9 cellular contexts compared by ENCODE assay signal in genomic region chrX:147838465-147839131, GRCh38.
DNase-seq lines count a peak whose midpoint lies in the region; ATAC-seq and TF ChIP-seq lines count a peak whose summit lies in the region.
"Had no signal": no experiment of that assay in that cellular context is flagged by ENCODE, and none has a peak within 500 bp of the region (broad histone marks: within the 10 kb centered on the region; RNA-seq: fewer than 3 reads in every experiment).

No MANE protein-coding gene starts in this region.

- H3K4me1 Mint-ChIP-seq in mesothelial cell of epicardium = peaks cover 7% of the 10 kb centered on the region

- H3K27me3 Mint-ChIP-seq in mesothelial cell of epicardium (ENCODE audit: low read depth) = no peaks in the 10 kb centered on the region

- no peaks in the 10 kb centered on the region for H3K36me3 ChIP-seq in adrenal gland (replicated peaks in 1 of 2)

- no peak overlapping the region for H3K4me3 Mint-ChIP-seq in mesothelial cell of epicardium

- H3K27me3 ChIP-seq in adrenal gland = no peaks in the 10 kb centered on the region

- no peak overlapping the region for H3K27ac ChIP-seq in adrenal gland

- H3K4me3 ChIP-seq in GM12864 (ENCODE audit: low read depth, low read length) (no peak overlapping the region), adrenal gland (no peak overlapping the region)

- H3K9me3 Mint-ChIP-seq in mesothelial cell of epicardium = peaks cover 28% of the 10 kb centered on the region

- WGBS in adrenal gland, 4 donors = 22 to 47% (median 34%) methylated on average over 1 of the region's 1 CpG

- TF ChIP-seq CTCF in GM12864 (IDR thresholded peaks at IDR 0.05; ENCODE audit: low read depth, low read length, missing control alignments) (peak; percentile 20), adrenal gland (IDR thresholded peaks at IDR 0.05) (peak in 5 of 6 experiments; percentile 29 to 47 (median 40)), mesothelial cell of epicardium (IDR thresholded peaks at IDR 0.05; ENCODE audit: unreplicated experiment) (peak; percentile 62)

- H3K4me1 ChIP-seq in adrenal gland (replicated peaks in 1 of 2) = no peaks in the 10 kb centered on the region

- no peak for ATAC-seq in GM19452 (IDR thresholded peaks at IDR 0.05; ENCODE audit: unreplicated experiment)

- H3K9me3 ChIP-seq in adrenal gland (replicated peaks in 1 of 3) = no peaks in the 10 kb centered on the region

- DNase-seq in GM12864 (ENCODE audit: low read depth) (no peak), Kasumi-1 (lab: John Stamatoyannopoulos, UW) (peak; percentile 27 to 29), adrenal gland (no peak), mesothelial cell of epicardium (ENCODE audit: low spot score in 2 of 2, unreplicated experiment in 2 of 2) (no peak), KG1 (lab: John Stamatoyannopoulos, UW) (no peak), AG08396 (ENCODE audit: low spot score) (no peak), NK-92 (lab: John Stamatoyannopoulos, UW; ENCODE audit: unreplicated experiment) (no peak)
- DNase-seq: activated CD8-positive, alpha-beta memory T cell treated with anti-CD3 and anti-CD28 coated beads, Interleukin-2, amount 50 U/mL, for 4 hours had no signal

- no peak overlapping the region for H3K27ac Mint-ChIP-seq in mesothelial cell of epicardium

- TF ChIP-seq POLR2A in adrenal gland (IDR thresholded peaks at IDR 0.05) = no peak

- intact Hi-C loops in adrenal gland (cut with DNase I) = no loop called here

- no peaks in the 10 kb centered on the region for H3K36me3 Mint-ChIP-seq in mesothelial cell of epicardium

Comparison
In these comparisons a context has a peak if more than half of its experiments do, and no peak if none do; other contexts are left out.
1. DNase-seq: peak in Kasumi-1 (2 of 2); none in GM12864 (single experiment), adrenal gland (0 of 7), mesothelial cell of epicardium (0 of 2), KG1 (single experiment), AG08396 (single experiment) and NK-92 (single experiment).
2. Peak in every context shown above with its lines, with median percentiles within 50 percentile points of each other: CTCF ChIP-seq.